ENCODE assay signal across 1 cellular context in the genomic region with DNA sequence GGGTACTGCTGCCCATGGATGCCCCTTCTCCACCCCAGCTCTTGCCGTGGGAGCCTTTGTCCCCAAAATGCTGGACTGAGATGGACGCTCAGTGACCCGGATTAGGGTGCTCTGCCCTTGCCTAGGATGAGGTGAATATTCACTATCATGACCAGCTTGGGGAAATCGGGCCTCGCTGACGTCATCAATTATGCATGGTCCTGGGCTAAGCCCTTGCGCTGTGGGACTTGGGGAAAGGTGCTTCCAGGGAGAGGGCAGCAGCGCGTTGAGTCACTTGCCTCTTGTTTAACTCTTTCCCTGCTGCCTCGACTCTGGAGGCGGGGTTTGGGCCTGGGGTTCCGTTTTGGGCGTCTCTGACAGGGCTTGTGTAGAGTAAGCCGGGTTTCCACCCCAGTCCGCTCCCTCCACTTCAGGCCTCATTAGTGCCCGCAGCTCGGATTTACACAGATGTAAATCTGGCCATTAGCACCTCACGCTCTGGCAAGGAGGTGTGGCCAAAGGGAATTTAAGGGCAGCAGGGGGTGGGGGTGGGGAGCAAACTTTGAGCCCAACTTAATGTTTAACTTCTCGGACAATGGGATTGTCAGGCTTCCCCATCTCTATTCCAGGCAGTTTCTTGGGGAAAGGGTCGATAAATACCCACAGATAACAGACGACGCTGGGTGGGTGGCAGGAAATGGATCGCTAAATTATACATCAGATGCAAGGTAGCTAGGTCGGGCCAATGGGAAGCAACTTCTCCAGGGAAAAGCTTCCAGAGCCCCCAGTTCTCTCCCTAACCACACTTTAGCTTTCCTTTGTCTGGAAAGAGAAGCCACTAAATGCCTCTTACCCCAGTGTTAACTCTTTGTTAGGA.
TF ChIP-seq lines count a peak whose summit lies in the region.

No MANE protein-coding gene starts in this region.

TF ChIP-seq in HepG2, 621 proteins besides CTCF, POLR2A, EP300 and RAD21 (continued from another document and continues in another):
- no peak for TF ChIP-seq ZFP1 (CRISPR knock-in tag; IDR thresholded peaks at IDR 0.05)
- no peak for TF ChIP-seq HOXA7 (CRISPR knock-in tag; IDR thresholded peaks at IDR 0.05)
- TF ChIP-seq ETV6 (CRISPR knock-in tag; conservative IDR thresholded peaks at IDR 0.05): 0 out of 2 replicates have a peak, but pooled peaks have one; percentile 18
- TF ChIP-seq, protein P1, sequence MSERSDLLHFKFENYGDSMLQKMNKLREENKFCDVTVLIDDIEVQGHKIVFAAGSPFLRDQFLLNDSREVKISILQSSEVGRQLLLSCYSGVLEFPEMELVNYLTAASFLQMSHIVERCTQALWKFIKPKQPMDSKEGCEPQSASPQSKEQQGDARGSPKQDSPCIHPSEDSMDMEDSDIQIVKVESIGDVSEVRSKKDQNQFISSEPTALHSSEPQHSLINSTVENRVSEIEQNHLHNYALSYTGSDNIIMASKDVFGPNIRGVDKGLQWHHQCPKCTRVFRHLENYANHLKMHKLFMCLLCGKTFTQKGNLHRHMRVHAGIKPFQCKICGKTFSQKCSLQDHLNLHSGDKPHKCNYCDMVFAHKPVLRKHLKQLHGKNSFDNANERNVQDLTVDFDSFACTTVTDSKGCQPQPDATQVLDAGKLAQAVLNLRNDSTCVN (CRISPR knock-in tag; IDR thresholded peaks at IDR 0.05; ENCODE audit: borderline replicate concordance): no peak
- no peak for TF ChIP-seq ZNF839 (CRISPR knock-in tag; IDR thresholded peaks at IDR 0.05; ENCODE audit: borderline replicate concordance)
- TF ChIP-seq, protein P2, sequence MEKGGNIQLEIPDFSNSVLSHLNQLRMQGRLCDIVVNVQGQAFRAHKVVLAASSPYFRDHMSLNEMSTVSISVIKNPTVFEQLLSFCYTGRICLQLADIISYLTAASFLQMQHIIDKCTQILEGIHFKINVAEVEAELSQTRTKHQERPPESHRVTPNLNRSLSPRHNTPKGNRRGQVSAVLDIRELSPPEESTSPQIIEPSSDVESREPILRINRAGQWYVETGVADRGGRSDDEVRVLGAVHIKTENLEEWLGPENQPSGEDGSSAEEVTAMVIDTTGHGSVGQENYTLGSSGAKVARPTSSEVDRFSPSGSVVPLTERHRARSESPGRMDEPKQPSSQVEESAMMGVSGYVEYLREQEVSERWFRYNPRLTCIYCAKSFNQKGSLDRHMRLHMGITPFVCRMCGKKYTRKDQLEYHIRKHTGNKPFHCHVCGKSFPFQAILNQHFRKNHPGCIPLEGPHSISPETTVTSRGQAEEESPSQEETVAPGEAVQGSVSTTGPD (CRISPR knock-in tag; IDR thresholded peaks at IDR 0.05): no peak
- TF ChIP-seq ZNF557 (CRISPR knock-in tag; IDR thresholded peaks at IDR 0.05): no peak
- peak; percentile 64 for TF ChIP-seq IKZF4 (CRISPR knock-in tag; IDR thresholded peaks at IDR 0.05; ENCODE audit: borderline replicate concordance, low read depth, not compliant biosample characterization)
- TF ChIP-seq ZKSCAN1 (IDR thresholded peaks at IDR 0.05; ENCODE audit: low read length): no peak
- no peak for TF ChIP-seq KLF15 (CRISPR knock-in tag; IDR thresholded peaks at IDR 0.05; ENCODE audit: borderline replicate concordance)
- no peak; the same call in 1 of the 2 replicates for TF ChIP-seq ZNF703 (CRISPR knock-in tag; IDR thresholded peaks at IDR 0.05; ENCODE audit: borderline replicate concordance)
- no peak for TF ChIP-seq TAF15 (IDR thresholded peaks at IDR 0.05; ENCODE audit: low read depth, low read length, poor library complexity, severe bottlenecking)
- no peak for TF ChIP-seq KLF9 (CRISPR knock-in tag; IDR thresholded peaks at IDR 0.05; ENCODE audit: low read depth)
- no peak for TF ChIP-seq SRSF1 (optimal IDR thresholded peaks at IDR 0.05; ENCODE audit: low read depth, low read length)
- TF ChIP-seq FOXK2 (IDR thresholded peaks at IDR 0.05): no peak
- no peak for TF ChIP-seq ZNF282 (IDR thresholded peaks at IDR 0.05; ENCODE audit: partially characterized antibody)
- TF ChIP-seq ZNF660 (CRISPR knock-in tag; IDR thresholded peaks at IDR 0.05; ENCODE audit: borderline replicate concordance, low read depth): no peak
- TF ChIP-seq, protein P3, sequence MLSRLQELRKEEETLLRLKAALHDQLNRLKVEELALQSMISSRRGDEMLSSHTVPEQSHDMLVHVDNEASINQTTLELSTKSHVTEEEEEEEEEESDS (CRISPR knock-in tag; IDR thresholded peaks at IDR 0.05; ENCODE audit: borderline replicate concordance): no peak
- peak; percentile 68 for TF ChIP-seq SAP130 (CRISPR knock-in tag; IDR thresholded peaks at IDR 0.05; ENCODE audit: low read depth)
- TF ChIP-seq PLRG1 (conservative IDR thresholded peaks at IDR 0.05): no peak
- TF ChIP-seq ZNF776 (CRISPR knock-in tag; IDR thresholded peaks at IDR 0.05): no peak
- TF ChIP-seq, protein P4, sequence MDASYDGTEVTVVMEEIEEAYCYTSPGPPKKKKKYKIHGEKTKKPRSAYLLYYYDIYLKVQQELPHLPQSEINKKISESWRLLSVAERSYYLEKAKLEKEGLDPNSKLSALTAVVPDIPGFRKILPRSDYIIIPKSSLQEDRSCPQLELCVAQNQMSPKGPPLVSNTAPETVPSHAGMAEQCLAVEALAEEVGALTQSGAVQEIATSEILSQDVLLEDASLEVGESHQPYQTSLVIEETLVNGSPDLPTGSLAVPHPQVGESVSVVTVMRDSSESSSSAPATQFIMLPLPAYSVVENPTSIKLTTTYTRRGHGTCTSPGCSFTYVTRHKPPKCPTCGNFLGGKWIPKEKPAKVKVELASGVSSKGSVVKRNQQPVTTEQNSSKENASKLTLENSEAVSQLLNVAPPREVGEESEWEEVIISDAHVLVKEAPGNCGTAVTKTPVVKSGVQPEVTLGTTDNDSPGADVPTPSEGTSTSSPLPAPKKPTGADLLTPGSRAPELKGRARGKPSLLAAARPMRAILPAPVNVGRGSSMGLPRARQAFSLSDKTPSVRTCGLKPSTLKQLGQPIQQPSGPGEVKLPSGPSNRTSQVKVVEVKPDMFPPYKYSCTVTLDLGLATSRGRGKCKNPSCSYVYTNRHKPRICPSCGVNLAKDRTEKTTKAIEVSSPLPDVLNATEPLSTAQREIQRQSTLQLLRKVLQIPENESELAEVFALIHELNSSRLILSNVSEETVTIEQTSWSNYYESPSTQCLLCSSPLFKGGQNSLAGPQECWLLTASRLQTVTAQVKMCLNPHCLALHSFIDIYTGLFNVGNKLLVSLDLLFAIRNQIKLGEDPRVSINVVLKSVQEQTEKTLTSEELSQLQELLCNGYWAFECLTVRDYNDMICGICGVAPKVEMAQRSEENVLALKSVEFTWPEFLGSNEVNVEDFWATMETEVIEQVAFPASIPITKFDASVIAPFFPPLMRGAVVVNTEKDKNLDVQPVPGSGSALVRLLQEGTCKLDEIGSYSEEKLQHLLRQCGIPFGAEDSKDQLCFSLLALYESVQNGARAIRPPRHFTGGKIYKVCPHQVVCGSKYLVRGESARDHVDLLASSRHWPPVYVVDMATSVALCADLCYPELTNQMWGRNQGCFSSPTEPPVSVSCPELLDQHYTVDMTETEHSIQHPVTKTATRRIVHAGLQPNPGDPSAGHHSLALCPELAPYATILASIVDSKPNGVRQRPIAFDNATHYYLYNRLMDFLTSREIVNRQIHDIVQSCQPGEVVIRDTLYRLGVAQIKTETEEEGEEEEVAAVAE (CRISPR knock-in tag; IDR thresholded peaks at IDR 0.05; ENCODE audit: borderline replicate concordance): 0 out of 2 replicates have a peak, but pooled peaks have one; percentile 11
- TF ChIP-seq, protein P5, sequence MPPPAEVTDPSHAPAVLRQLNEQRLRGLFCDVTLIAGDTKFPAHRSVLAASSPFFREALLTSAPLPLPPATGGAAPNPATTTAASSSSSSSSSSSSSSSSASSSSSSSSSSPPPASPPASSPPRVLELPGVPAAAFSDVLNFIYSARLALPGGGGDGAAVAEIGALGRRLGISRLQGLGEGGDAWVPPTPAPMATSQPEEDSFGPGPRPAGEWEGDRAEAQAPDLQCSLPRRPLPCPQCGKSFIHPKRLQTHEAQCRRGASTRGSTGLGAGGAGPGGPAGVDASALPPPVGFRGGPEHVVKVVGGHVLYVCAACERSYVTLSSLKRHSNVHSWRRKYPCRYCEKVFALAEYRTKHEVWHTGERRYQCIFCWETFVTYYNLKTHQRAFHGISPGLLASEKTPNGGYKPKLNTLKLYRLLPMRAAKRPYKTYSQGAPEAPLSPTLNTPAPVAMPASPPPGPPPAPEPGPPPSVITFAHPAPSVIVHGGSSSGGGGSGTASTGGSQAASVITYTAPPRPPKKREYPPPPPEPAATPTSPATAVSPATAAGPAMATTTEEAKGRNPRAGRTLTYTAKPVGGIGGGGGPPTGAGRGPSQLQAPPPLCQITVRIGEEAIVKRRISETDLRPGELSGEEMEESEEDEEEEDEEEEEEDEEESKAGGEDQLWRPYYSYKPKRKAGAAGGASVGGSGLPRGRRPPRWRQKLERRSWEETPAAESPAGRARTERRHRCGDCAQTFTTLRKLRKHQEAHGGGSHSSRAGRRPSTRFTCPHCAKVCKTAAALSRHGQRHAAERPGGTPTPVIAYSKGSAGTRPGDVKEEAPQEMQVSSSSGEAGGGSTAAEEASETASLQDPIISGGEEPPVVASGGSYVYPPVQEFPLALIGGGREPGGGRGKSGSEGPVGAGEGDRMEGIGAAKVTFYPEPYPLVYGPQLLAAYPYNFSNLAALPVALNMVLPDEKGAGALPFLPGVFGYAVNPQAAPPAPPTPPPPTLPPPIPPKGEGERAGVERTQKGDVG (CRISPR knock-in tag; IDR thresholded peaks at IDR 0.05; ENCODE audit: borderline replicate concordance): no peak
- TF ChIP-seq ZNF326 (CRISPR knock-in tag; IDR thresholded peaks at IDR 0.05; ENCODE audit: borderline replicate concordance): no peak
- no peak for TF ChIP-seq ISX (CRISPR knock-in tag; conservative IDR thresholded peaks at IDR 0.05)
- TF ChIP-seq JUND (CRISPR knock-in tag; IDR thresholded peaks at IDR 0.05): peak; percentile 94
- no peak for TF ChIP-seq ZNF841 (CRISPR knock-in tag; IDR thresholded peaks at IDR 0.05; ENCODE audit: borderline replicate concordance)
- TF ChIP-seq ZNF746 (CRISPR knock-in tag; IDR thresholded peaks at IDR 0.05): peak; percentile 60; the same call in 1 of the 2 replicates
- TF ChIP-seq, protein P6, sequence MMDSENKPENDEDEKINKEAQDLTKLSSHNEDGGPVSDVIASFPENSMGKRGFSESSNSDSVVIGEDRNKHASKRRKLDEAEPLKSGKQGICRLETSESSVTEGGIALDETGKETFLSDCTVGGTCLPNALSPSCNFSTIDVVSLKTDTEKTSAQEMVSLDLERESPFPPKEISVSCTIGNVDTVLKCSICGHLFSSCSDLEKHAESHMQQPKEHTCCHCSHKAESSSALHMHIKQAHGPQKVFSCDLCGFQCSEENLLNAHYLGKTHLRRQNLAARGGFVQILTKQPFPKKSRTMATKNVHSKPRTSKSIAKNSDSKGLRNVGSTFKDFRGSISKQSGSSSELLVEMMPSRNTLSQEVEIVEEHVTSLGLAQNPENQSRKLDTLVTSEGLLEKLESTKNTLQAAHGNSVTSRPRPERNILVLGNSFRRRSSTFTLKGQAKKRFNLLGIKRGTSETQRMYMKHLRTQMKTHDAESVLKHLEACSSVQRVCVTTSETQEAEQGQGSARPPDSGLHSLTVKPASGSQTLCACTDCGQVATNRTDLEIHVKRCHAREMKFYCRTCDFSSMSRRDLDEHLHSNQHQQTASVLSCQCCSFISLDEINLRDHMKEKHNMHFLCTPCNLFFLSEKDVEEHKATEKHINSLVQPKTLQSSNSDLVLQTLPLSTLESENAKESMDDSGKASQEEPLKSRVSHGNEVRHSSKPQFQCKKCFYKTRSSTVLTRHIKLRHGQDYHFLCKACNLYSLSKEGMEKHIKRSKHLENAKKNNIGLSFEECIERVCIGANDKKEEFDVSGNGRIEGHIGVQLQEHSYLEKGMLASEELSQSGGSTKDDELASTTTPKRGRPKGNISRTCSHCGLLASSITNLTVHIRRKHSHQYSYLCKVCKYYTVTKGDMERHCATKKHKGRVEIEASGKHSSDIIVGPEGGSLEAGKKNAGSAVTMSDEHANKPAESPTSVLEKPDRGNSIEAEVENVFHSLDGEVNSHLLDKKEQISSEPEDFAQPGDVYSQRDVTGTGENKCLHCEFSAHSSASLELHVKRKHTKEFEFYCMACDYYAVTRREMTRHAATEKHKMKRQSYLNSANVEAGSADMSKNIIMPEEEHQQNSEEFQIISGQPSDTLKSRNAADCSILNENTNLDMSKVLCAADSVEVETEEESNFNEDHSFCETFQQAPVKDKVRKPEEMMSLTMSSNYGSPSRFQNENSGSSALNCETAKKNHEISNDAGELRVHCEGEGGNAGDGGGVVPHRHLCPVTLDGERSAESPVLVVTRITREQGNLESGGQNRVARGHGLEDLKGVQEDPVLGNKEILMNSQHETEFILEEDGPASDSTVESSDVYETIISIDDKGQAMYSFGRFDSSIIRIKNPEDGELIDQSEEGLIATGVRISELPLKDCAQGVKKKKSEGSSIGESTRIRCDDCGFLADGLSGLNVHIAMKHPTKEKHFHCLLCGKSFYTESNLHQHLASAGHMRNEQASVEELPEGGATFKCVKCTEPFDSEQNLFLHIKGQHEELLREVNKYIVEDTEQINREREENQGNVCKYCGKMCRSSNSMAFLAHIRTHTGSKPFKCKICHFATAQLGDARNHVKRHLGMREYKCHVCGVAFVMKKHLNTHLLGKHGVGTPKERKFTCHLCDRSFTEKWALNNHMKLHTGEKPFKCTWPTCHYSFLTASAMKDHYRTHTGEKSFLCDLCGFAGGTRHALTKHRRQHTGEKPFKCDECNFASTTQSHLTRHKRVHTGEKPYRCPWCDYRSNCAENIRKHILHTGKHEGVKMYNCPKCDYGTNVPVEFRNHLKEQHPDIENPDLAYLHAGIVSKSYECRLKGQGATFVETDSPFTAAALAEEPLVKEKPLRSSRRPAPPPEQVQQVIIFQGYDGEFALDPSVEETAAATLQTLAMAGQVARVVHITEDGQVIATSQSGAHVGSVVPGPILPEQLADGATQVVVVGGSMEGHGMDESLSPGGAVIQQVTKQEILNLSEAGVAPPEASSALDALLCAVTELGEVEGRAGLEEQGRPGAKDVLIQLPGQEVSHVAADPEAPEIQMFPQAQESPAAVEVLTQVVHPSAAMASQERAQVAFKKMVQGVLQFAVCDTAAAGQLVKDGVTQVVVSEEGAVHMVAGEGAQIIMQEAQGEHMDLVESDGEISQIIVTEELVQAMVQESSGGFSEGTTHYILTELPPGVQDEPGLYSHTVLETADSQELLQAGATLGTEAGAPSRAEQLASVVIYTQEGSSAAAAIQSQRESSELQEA (CRISPR knock-in tag; IDR thresholded peaks at IDR 0.05; ENCODE audit: not compliant biosample characterization): no peak
- no peak; the same call in none of the 2 replicates for TF ChIP-seq GABPB1 (CRISPR knock-in tag; IDR thresholded peaks at IDR 0.05)
- peak; percentile 54; the same call in 1 of the 2 replicates for TF ChIP-seq IRF2 (CRISPR knock-in tag; IDR thresholded peaks at IDR 0.05)
- TF ChIP-seq ZNF556 (CRISPR knock-in tag; IDR thresholded peaks at IDR 0.05; ENCODE audit: borderline replicate concordance): peak; percentile 34; the same call in 1 of the 2 replicates
- TF ChIP-seq, protein P7, sequence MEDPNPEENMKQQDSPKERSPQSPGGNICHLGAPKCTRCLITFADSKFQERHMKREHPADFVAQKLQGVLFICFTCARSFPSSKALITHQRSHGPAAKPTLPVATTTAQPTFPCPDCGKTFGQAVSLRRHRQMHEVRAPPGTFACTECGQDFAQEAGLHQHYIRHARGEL (CRISPR knock-in tag; IDR thresholded peaks at IDR 0.05): no peak
- TF ChIP-seq, protein P8, sequence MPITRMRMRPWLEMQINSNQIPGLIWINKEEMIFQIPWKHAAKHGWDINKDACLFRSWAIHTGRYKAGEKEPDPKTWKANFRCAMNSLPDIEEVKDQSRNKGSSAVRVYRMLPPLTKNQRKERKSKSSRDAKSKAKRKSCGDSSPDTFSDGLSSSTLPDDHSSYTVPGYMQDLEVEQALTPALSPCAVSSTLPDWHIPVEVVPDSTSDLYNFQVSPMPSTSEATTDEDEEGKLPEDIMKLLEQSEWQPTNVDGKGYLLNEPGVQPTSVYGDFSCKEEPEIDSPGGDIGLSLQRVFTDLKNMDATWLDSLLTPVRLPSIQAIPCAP (CRISPR knock-in tag; IDR thresholded peaks at IDR 0.05; ENCODE audit: low read depth): no peak
